Comparison of ENCODE assay signal across 9 cellular contexts in the genomic region with DNA sequence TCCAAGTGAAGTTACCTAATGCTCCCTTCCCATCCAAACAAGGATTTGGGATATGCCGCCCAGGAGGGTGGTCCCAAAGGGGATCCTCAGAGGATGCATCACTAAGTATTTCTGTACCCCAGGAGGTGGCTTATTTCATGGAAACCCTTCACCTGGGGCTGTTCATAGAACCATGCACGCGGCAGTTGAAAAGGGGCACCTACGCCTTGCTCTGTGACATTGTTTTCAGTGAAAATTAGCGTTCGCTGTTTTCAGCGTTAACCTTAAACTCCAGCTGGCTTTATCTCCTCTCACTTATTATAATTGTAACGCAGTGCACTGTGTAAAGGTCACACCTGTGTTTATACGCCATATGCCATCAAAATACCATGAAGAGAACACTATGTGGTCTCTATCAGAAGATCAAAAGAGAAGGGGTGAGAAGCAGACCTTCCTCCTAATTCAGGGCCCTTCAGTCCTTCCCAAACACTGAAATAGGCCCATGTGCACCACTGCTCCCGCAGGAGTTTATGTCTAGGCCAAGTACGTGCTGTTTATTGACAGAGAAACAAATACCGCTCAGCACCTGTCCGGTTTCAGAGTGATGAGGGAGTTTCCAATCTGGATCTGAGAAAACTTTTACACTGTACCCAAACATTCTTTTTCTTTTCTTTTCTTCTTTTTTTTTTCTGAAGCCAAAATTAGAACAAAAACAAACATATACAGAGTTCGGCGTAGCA.
A peak's percentile ranks its signal among the peaks of the same experiment; 100 is the strongest.
DNase-seq lines count a peak whose midpoint lies in the region; ATAC-seq and TF ChIP-seq lines count a peak whose summit lies in the region.
"Had no signal": no experiment of that assay in that cellular context is flagged by ENCODE, and none has a peak within 500 bp of the region (broad histone marks: within the 10 kb centered on the region; RNA-seq: fewer than 3 reads in every experiment).

No MANE protein-coding gene starts in this region.

- no peaks in the 10 kb centered on the region for H3K27me3 ChIP-seq in SU-DHL-6 (ENCODE audit: low read length)

- intact Hi-C loops in left cardiac atrium (cut with DNase I): loop anchor here in 1 of 2 donors (10.0 kb wide), 1 partner anchor 143 kb away; no protein-coding TSS in a partner anchor

- ATAC-seq in GM18511 (IDR thresholded peaks at IDR 0.05; ENCODE audit: unreplicated experiment): peak; percentile 14
- ATAC-seq in HG02678 (IDR thresholded peaks at IDR 0.05; ENCODE audit: unreplicated experiment): peak; percentile 19
- ATAC-seq in naive thymus-derived CD8-positive, alpha-beta T cell: peak; percentile 2 to 4
- no peak for ATAC-seq in left cardiac atrium
- no peak for ATAC-seq in HG03025 (IDR thresholded peaks at IDR 0.05; ENCODE audit: low FRiP score, unreplicated experiment)

- H3K4me3 ChIP-seq in SU-DHL-6 (ENCODE audit: insufficient read depth, low read length, poor library complexity, severe bottlenecking): peak overlapping the region; percentile 31

- H4K20me1 ChIP-seq in SU-DHL-6 (ENCODE audit: low read depth, low read length): no peaks in the 10 kb centered on the region

- peak overlapping the region; percentile 75 to 94 (median 86) for H3K4me3 Mint-ChIP-seq in naive thymus-derived CD8-positive, alpha-beta T cell
- H3K4me3 Mint-ChIP-seq in glutamatergic neuron (ENCODE audit: unreplicated experiment): no peak overlapping the region

- peaks cover 62 to 100% (median 100%) of the 10 kb centered on the region in 4 donors for H3K4me1 Mint-ChIP-seq in naive thymus-derived CD8-positive, alpha-beta T cell
- H3K4me1 Mint-ChIP-seq in glutamatergic neuron (ENCODE audit: low read depth, unreplicated experiment): peaks cover 6% of the 10 kb centered on the region

- TF ChIP-seq CTCF in SU-DHL-6 (IDR thresholded peaks at IDR 0.05; ENCODE audit: insufficient read depth, low read length, poor library complexity, severe bottlenecking) (no peak), glutamatergic neuron (IDR thresholded peaks at IDR 0.05; ENCODE audit: partially characterized antibody, unreplicated experiment) (no peak)

- H3K27ac Mint-ChIP-seq in naive thymus-derived CD8-positive, alpha-beta T cell: peak overlapping the region; percentile 95 to 100 (median 98)
- H3K27ac Mint-ChIP-seq in glutamatergic neuron (ENCODE audit: unreplicated experiment): no peak overlapping the region

- H3K9me2 ChIP-seq in SU-DHL-6 (replicated peaks; ENCODE audit: insufficient read depth, low read length): no peaks in the 10 kb centered on the region

- H3K36me3 ChIP-seq in SU-DHL-6 (ENCODE audit: low read length): no peaks in the 10 kb centered on the region

- peaks cover 84% of the 10 kb centered on the region for H3F3A ChIP-seq in SU-DHL-6 (ENCODE audit: insufficient read depth)

- peak overlapping the region; percentile 67 for H3K9ac ChIP-seq in SU-DHL-6 (ENCODE audit: low read length)

- POLR2A ChIA-PET in naive thymus-derived CD8-positive, alpha-beta T cell (lab: Charles Lee): interaction anchor here (0.6 to 7.5 kb wide), 11 partner anchors 11 to 161 kb away, joined by 3 to 58 read pairs (median 4); partner anchors contain the start of gene BCL2

- H3K27ac ChIP-seq in SU-DHL-6 (ENCODE audit: low read depth, low read length): peak overlapping the region; percentile 92

- peaks cover 70% of the 10 kb centered on the region for H3K79me2 ChIP-seq in SU-DHL-6 (ENCODE audit: insufficient read depth, low read length)

- no peaks in the 10 kb centered on the region for H3K9me3 ChIP-seq in SU-DHL-6 (ENCODE audit: insufficient read depth, low read length)

- H3K4me2 ChIP-seq in SU-DHL-6 (ENCODE audit: low read depth, low read length, poor library complexity, severe bottlenecking): peak overlapping the region; percentile 75

- H2AFZ ChIP-seq in SU-DHL-6 (ENCODE audit: low read depth, low read length, severe bottlenecking): no peak overlapping the region

- H3K9me3 Mint-ChIP-seq in naive thymus-derived CD8-positive, alpha-beta T cell: peaks cover 0 to 4% (median 0%) of the 10 kb centered on the region in 9 donors
- no peaks in the 10 kb centered on the region for H3K9me3 Mint-ChIP-seq in glutamatergic neuron (ENCODE audit: unreplicated experiment)

- no peaks in the 10 kb centered on the region for H3K27me3 Mint-ChIP-seq in naive thymus-derived CD8-positive, alpha-beta T cell
- H3K27me3 Mint-ChIP-seq in glutamatergic neuron (ENCODE audit: unreplicated experiment): peaks cover 6% of the 10 kb centered on the region

- no peaks in the 10 kb centered on the region for H3K36me3 Mint-ChIP-seq in naive thymus-derived CD8-positive, alpha-beta T cell
- H3K36me3 Mint-ChIP-seq in glutamatergic neuron (ENCODE audit: unreplicated experiment): no peaks in the 10 kb centered on the region

- peak in 4 of 10 donors; percentile 35 to 55 (median 51) for DNase-seq in naive thymus-derived CD8-positive, alpha-beta T cell
- DNase-seq in left cardiac atrium (no peak), glutamatergic neuron (no peak), HT-29 (ENCODE audit: low spot score) (no peak)
- DNase-seq: occipital lobe had no signal

Comparison
In these comparisons a context has a peak if more than half of its experiments do, and no peak if none do; other contexts are left out.
1. ATAC-seq: peak in GM18511 (single experiment), HG02678 (single experiment) and naive thymus-derived CD8-positive, alpha-beta T cell (2 of 2); none in left cardiac atrium (0 of 2) and HG03025 (single experiment).